Comparison of ENCODE assay signal across 8 cellular contexts in genomic region chr3:160129459-160130061, GRCh38.
DNase-seq lines count a peak whose midpoint lies in the region; ATAC-seq, FAIRE-seq and TF ChIP-seq lines count a peak whose summit lies in the region.

No MANE protein-coding gene starts in this region.

- H3K9me3 Mint-ChIP-seq in activated naive CD8-positive, alpha-beta T cell treated with anti-CD3 and anti-CD28 coated beads for 36 hours: no peaks in the 10 kb centered on the region

- no peaks in the 10 kb centered on the region for H3K4me1 Mint-ChIP-seq in activated naive CD8-positive, alpha-beta T cell treated with anti-CD3 and anti-CD28 coated beads for 36 hours

- H3K27ac Mint-ChIP-seq in activated naive CD8-positive, alpha-beta T cell treated with anti-CD3 and anti-CD28 coated beads for 36 hours: no peak overlapping the region

- DNase-seq in GM12891 (ENCODE audit: insufficient read length, low spot score): no peak
- DNase-seq in SIG-M5 treated with dmso at 0.1 percent for 504 hours (lab: John Stamatoyannopoulos, UW; ENCODE audit: unreplicated experiment): peak; percentile 96
- peak; percentile 98 for DNase-seq in iris pigment epithelial cell (ENCODE audit: low read depth)
- no peak for DNase-seq in NCI-H1092 (lab: John Stamatoyannopoulos, UW)
- DNase-seq in SHP77 (lab: John Stamatoyannopoulos, UW): no peak
- no peak for DNase-seq in activated naive CD8-positive, alpha-beta T cell treated with anti-CD3 and anti-CD28 coated beads for 36 hours
- no peak for DNase-seq in caudate nucleus (lab: John Stamatoyannopoulos, UW)

- ATAC-seq in HG02938 (IDR thresholded peaks at IDR 0.05; ENCODE audit: unreplicated experiment): peak; percentile 66

- H3K27me3 Mint-ChIP-seq in activated naive CD8-positive, alpha-beta T cell treated with anti-CD3 and anti-CD28 coated beads for 36 hours: peaks cover 7% of the 10 kb centered on the region

- no peak overlapping the region for H3K27ac ChIP-seq in caudate nucleus (ENCODE audit: low read depth, low read length)

- no peak for TF ChIP-seq POLR2A in GM12891 (IDR thresholded peaks at IDR 0.05; ENCODE audit: low read depth, low read length)

- H3K36me3 Mint-ChIP-seq in activated naive CD8-positive, alpha-beta T cell treated with anti-CD3 and anti-CD28 coated beads for 36 hours: no peaks in the 10 kb centered on the region

- H3K4me3 Mint-ChIP-seq in activated naive CD8-positive, alpha-beta T cell treated with anti-CD3 and anti-CD28 coated beads for 36 hours: no peak overlapping the region

- no peak for FAIRE-seq in GM12891 (lab: Jason Lieb, UNC)

TF ChIP-seq in GM12891, 5 proteins besides CTCF, POLR2A, EP300 and RAD21:
- TF ChIP-seq SPI1 (IDR thresholded peaks at IDR 0.05; ENCODE audit: low read depth, low read length) (peak; percentile 28; the same call in 1 of the 2 replicates), TAF1 (IDR thresholded peaks at IDR 0.05; ENCODE audit: low read depth, low read length) (no peak)
TF ChIP-seq in GM12891: peak in this region for 1.

Comparison
In these comparisons a context has a peak if more than half of its experiments do, and no peak if none do; other contexts are left out.
1. DNase-seq: peak in SIG-M5 treated with dmso at 0.1 percent for 504 hours (single experiment) and iris pigment epithelial cell (single experiment); none in GM12891 (single experiment), NCI-H1092 (single experiment), SHP77 (0 of 2), activated naive CD8-positive, alpha-beta T cell treated with anti-CD3 and anti-CD28 coated beads for 36 hours (single experiment) and caudate nucleus (0 of 61).